34 cellular contexts compared by ENCODE assay signal in genomic region chr6:64996301-64996700, GRCh38.
"Had no signal": no experiment of that assay in that cellular context is flagged by ENCODE, and none has a peak within 500 bp of the region (broad histone marks: within the 10 kb centered on the region; RNA-seq: fewer than 3 reads in every experiment).

No MANE protein-coding gene starts in this region.

- H3K4me2 ChIP-seq: KMS-11 had no signal

- H3K4me1 Mint-ChIP-seq: activated CD4-positive, alpha-beta T cell treated with anti-CD3 and anti-CD28 coated beads, Interleukin-2, amount 10 ng/mL, durations not matched to agents 24 days and 14 days; activated CD8-positive, alpha-beta memory T cell treated with anti-CD3 and anti-CD28 coated beads, Interleukin-2, amount 10 ng/mL, durations not matched to agents 7 days and 5 days; activated naive CD4-positive, alpha-beta T cell treated with anti-CD3 and anti-CD28 coated beads, Interleukin-2, amount 50 U/mL, for 24 hours; activated T-helper 17 cell treated with anti-CD3 and anti-CD28 coated beads, Interleukin-2, amount 50 U/mL, for 72 hours had no signal

- H3K9ac ChIP-seq: KMS-11 had no signal

- H3K27ac ChIP-seq: adrenal gland, body of pancreas, KMS-11, SJCRH30, SK-N-MC had no signal

- H3K36me3 ChIP-seq: adrenal gland, SJCRH30 had no signal

- H3K4me3 ChIP-seq: adrenal gland, body of pancreas, SJCRH30, SK-N-MC had no signal

- H3K36me3 Mint-ChIP-seq: activated CD8-positive, alpha-beta memory T cell treated with anti-CD3 and anti-CD28 coated beads, Interleukin-2, amount 10 ng/mL, durations not matched to agents 7 days and 5 days; activated naive CD4-positive, alpha-beta T cell treated with anti-CD3 and anti-CD28 coated beads, Interleukin-2, amount 50 U/mL, for 24 hours had no signal

- H3K4me3 Mint-ChIP-seq: activated CD4-positive, alpha-beta T cell treated with anti-CD3 and anti-CD28 coated beads, Interleukin-2, amount 10 ng/mL, durations not matched to agents 24 days and 14 days; activated CD8-positive, alpha-beta memory T cell treated with anti-CD3 and anti-CD28 coated beads, Interleukin-2, amount 10 ng/mL, durations not matched to agents 7 days and 5 days; activated naive CD4-positive, alpha-beta T cell treated with anti-CD3 and anti-CD28 coated beads, Interleukin-2, amount 50 U/mL, for 24 hours; activated T-cell treated with anti-CD3 and anti-CD28 coated beads, Interleukin-2, amount 50 U/mL, for 72 hours; activated T-helper 17 cell treated with anti-CD3 and anti-CD28 coated beads, Interleukin-2, amount 50 U/mL, for 72 hours had no signal

- ATAC-seq: activated CD8-positive, alpha-beta memory T cell treated with anti-CD3 and anti-CD28 coated beads, Interleukin-2, amount 10 ng/mL, durations not matched to agents 7 days and 5 days; activated T-cell treated with anti-CD3 and anti-CD28 coated beads, Interleukin-2, amount 50 U/mL, for 72 hours; activated T-helper 17 cell treated with anti-CD3 and anti-CD28 coated beads, Interleukin-2, amount 50 U/mL, for 72 hours; body of pancreas had no signal

- H3K4me1 ChIP-seq: adrenal gland, SJCRH30 had no signal

- DNase-seq: activated CD4-positive, alpha-beta T cell treated with anti-CD3 and anti-CD28 coated beads, Interleukin-2, amount 10 ng/mL, durations not matched to agents 24 days and 14 days; activated CD4-positive, alpha-beta T cell treated with anti-CD3 and anti-CD28 coated beads, Interleukin-2, amount 50 U/mL, for 48 hours; activated CD8-positive, alpha-beta memory T cell treated with anti-CD3 and anti-CD28 coated beads for 24 hours; activated CD8-positive, alpha-beta memory T cell treated with anti-CD3 and anti-CD28 coated beads, Interleukin-2, amount 10 ng/mL, durations not matched to agents 7 days and 5 days; activated CD8-positive, alpha-beta memory T cell treated with anti-CD3 and anti-CD28 coated beads, Interleukin-2, amount 50 U/mL, for 48 hours; activated effector memory CD4-positive, alpha-beta T cell treated with anti-CD3 and anti-CD28 coated beads, Interleukin-2, amount 50 U/mL, for 16 hours; activated naive CD4-positive, alpha-beta T cell treated with Interleukin-2 at 50 U/mL for 16 hours; activated T-cell treated with anti-CD3 and anti-CD28 coated beads, Interleukin-2, amount 50 U/mL, for 1 hour; activated T-cell treated with anti-CD3 and anti-CD28 coated beads, Interleukin-2, amount 50 U/mL, for 72 hours; adrenal gland; anterior cingulate cortex; body of pancreas; central memory CD4-positive, alpha-beta T cell; MM.1S; MV-4-11; NCI-H1092; NCI-H146; NCI-H187; NCI-H2029 treated with DMSO at 0.1 percent for 48 hours; NCI-H2107; NCI-H2171; NCI-H510A; NCI-H526; NCI-H748 treated with DMSO at 0.1 percent for 48 hours; NK-92 treated with Interleukin-12 subunit alpha and Interleukin-12 subunit beta, amount 100 ng/mL, for 24 hours; SHP77; SJCRH30; T1000 had no signal

- H3K27me3 Mint-ChIP-seq: activated CD4-positive, alpha-beta T cell treated with anti-CD3 and anti-CD28 coated beads, Interleukin-2, amount 10 ng/mL, durations not matched to agents 24 days and 14 days; activated CD8-positive, alpha-beta memory T cell treated with anti-CD3 and anti-CD28 coated beads, Interleukin-2, amount 10 ng/mL, durations not matched to agents 7 days and 5 days; activated naive CD4-positive, alpha-beta T cell treated with anti-CD3 and anti-CD28 coated beads, Interleukin-2, amount 50 U/mL, for 24 hours; activated T-helper 17 cell treated with anti-CD3 and anti-CD28 coated beads, Interleukin-2, amount 50 U/mL, for 72 hours had no signal

- FAIRE-seq: bronchial epithelial cell, TTC549 had no signal

- H3K27me3 ChIP-seq: adrenal gland, body of pancreas, SJCRH30 had no signal

- H3K27ac Mint-ChIP-seq: activated CD4-positive, alpha-beta T cell treated with anti-CD3 and anti-CD28 coated beads, Interleukin-2, amount 10 ng/mL, durations not matched to agents 24 days and 14 days; activated CD8-positive, alpha-beta memory T cell treated with anti-CD3 and anti-CD28 coated beads, Interleukin-2, amount 10 ng/mL, durations not matched to agents 7 days and 5 days; activated naive CD4-positive, alpha-beta T cell treated with anti-CD3 and anti-CD28 coated beads, Interleukin-2, amount 50 U/mL, for 24 hours; activated T-cell treated with anti-CD3 and anti-CD28 coated beads, Interleukin-2, amount 50 U/mL, for 72 hours; activated T-helper 17 cell treated with anti-CD3 and anti-CD28 coated beads, Interleukin-2, amount 50 U/mL, for 72 hours had no signal

- H3K9me3 Mint-ChIP-seq: activated CD4-positive, alpha-beta T cell treated with anti-CD3 and anti-CD28 coated beads, Interleukin-2, amount 10 ng/mL, durations not matched to agents 24 days and 14 days had no signal

- H3K9me3 ChIP-seq: adrenal gland, body of pancreas, SJCRH30 had no signal
